In the genomic region with DNA sequence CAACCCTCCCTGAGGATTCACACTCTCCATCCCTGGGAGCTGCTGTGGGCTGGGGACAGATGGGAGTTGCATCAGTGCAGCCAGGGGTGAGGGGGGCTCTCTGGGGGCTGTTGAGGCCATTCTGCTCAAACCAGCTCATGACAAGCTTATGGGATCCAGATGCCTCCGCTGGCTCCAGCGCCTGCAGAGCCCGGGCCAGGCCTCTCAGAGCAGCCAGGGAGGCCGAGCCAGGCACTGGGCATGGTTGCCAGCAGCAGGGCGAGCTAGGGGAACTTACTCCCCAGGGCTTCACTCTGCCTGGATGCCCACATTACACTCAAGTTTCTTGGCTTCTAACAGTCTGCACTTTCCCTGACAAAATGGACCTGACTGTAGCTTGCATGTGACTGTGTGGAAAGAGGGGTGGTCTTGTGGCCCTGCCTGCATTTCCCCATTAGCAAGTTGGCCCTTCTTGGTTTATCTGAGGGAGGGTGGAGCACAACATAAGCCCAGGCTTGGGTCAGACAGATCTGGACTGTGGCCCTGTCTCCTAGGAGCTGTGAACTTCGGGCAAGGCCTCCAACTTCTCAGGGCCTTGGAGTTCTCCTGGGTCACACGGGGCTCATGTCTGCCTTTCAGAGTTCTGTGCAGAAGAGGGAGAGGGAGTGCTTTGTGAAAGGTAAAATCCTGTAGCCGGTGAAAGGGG, we compare ENCODE assay signal across 11 cellular contexts. TPM values are rescaled to one million over a fixed set of nuclear protein-coding genes. Genes with fewer than 3 reads are reported as not detected.
DNase-seq lines count a peak whose midpoint lies in the region; ATAC-seq and TF ChIP-seq lines count a peak whose summit lies in the region.
"Had no signal": no experiment of that assay in that cellular context is flagged by ENCODE, and none has a peak within 500 bp of the region (broad histone marks: within the 10 kb centered on the region; RNA-seq: fewer than 3 reads in every experiment).

No MANE protein-coding gene starts in this region.

- intact Hi-C loops in thyroid gland (cut with DNase I) = no loop called here

- H3K36me3 ChIP-seq in Peyer's patch (no peaks in the 10 kb centered on the region), fibroblast of lung (ENCODE audit: control insufficient read depth, insufficient read depth, low read length) (no peaks in the 10 kb centered on the region), mucosa of rectum (ENCODE audit: control insufficient read depth in 2 of 2, insufficient read depth in 2 of 2, low read length in 2 of 2) (no peaks in the 10 kb centered on the region), thyroid gland (no peaks in the 10 kb centered on the region), WERI-Rb-1 (no peaks in the 10 kb centered on the region)

- H3K27ac ChIP-seq in Peyer's patch (peak overlapping the region; percentile 12 to 89 (median 43)), fibroblast of lung (ENCODE audit: insufficient read depth, low read length) (peak overlapping the region; percentile 45), mucosa of rectum (ENCODE audit: low read depth in 2 of 2, low read length in 2 of 2) (peak overlapping the region; percentile 60 to 68), thyroid gland (peak overlapping the region in 2 of 3 donors; percentile 61 to 66), WERI-Rb-1 (no peak overlapping the region)

- H3K4me1 ChIP-seq in Peyer's patch (peaks cover 0 to 54% (median 4%) of the 10 kb centered on the region in 4 donors), fibroblast of lung (ENCODE audit: control insufficient read depth, extremely low read depth, insufficient read depth, low read length) (peaks cover 31% of the 10 kb centered on the region), mucosa of rectum (ENCODE audit: control insufficient read depth in 2 of 2, insufficient read depth in 2 of 2, low read length in 2 of 2) (peaks cover 21 to 29% of the 10 kb centered on the region in 2 donors), thyroid gland (peaks cover 29 to 65% of the 10 kb centered on the region in 2 donors)

- no peak overlapping the region for H3K27ac Mint-ChIP-seq in activated naive CD8-positive, alpha-beta T cell treated with anti-CD3 and anti-CD28 coated beads, Interleukin-2, amount 50 U/mL, for 24 hours
- H3K27ac Mint-ChIP-seq: stimulated activated naive CD8-positive, alpha-beta T cell treated with anti-CD3 and anti-CD28 coated beads, Interleukin-15, Interleukin-2, amounts not matched to agents 100 ng/mL and 50 ng/mL, for 24 hours had no signal

- H4K20me1 ChIP-seq in fibroblast of lung (ENCODE audit: control insufficient read depth, extremely low read depth, insufficient read depth, low read length) = no peaks in the 10 kb centered on the region

- TF ChIP-seq POLR2A in Peyer's patch (IDR thresholded peaks at IDR 0.05) (no peak), thyroid gland (IDR thresholded peaks at IDR 0.05) (no peak)

- H3K27me3 ChIP-seq in Peyer's patch (no peaks in the 10 kb centered on the region), fibroblast of lung (ENCODE audit: control insufficient read depth, insufficient read depth, low read length) (no peaks in the 10 kb centered on the region), mucosa of rectum (ENCODE audit: control insufficient read depth in 2 of 2, insufficient read depth in 2 of 2, low read length in 2 of 2) (no peaks in the 10 kb centered on the region), thyroid gland (no peaks in the 10 kb centered on the region), WERI-Rb-1 (ENCODE audit: insufficient read depth, low read depth, severe bottlenecking) (no peaks in the 10 kb centered on the region)

- peaks cover 10% of the 10 kb centered on the region for H3K9me3 Mint-ChIP-seq in activated naive CD8-positive, alpha-beta T cell treated with anti-CD3 and anti-CD28 coated beads, Interleukin-2, amount 50 U/mL, for 24 hours

- H3K36me3 Mint-ChIP-seq in activated naive CD8-positive, alpha-beta T cell treated with anti-CD3 and anti-CD28 coated beads, Interleukin-2, amount 50 U/mL, for 24 hours (ENCODE audit: low read depth) = no peaks in the 10 kb centered on the region

- H3K4me3 Mint-ChIP-seq in activated naive CD8-positive, alpha-beta T cell treated with anti-CD3 and anti-CD28 coated beads, Interleukin-2, amount 50 U/mL, for 24 hours = no peak overlapping the region
- H3K4me3 Mint-ChIP-seq: stimulated activated naive CD8-positive, alpha-beta T cell treated with anti-CD3 and anti-CD28 coated beads, Interleukin-15, Interleukin-2, amounts not matched to agents 100 ng/mL and 50 ng/mL, for 24 hours had no signal

- 44 to 72% methylated on average over 6 to 7 of the region's 8 CpGs for WGBS in thyroid gland, 2 donors

- H3K79me2 ChIP-seq in fibroblast of lung (ENCODE audit: control insufficient read depth, insufficient read depth, low read length) = no peaks in the 10 kb centered on the region

- no peaks in the 10 kb centered on the region for H3K4me1 Mint-ChIP-seq in activated naive CD8-positive, alpha-beta T cell treated with anti-CD3 and anti-CD28 coated beads, Interleukin-2, amount 50 U/mL, for 24 hours

- H2AFZ ChIP-seq in fibroblast of lung (ENCODE audit: low read length) = no peak overlapping the region

- H3K9me3 ChIP-seq in Peyer's patch = peaks cover 0 to 3% (median 0%) of the 10 kb centered on the region in 4 donors
- no peaks in the 10 kb centered on the region for H3K9me3 ChIP-seq in fibroblast of lung (ENCODE audit: control insufficient read depth, insufficient read depth, low read depth, low read length)
- H3K9me3 ChIP-seq in mucosa of rectum (ENCODE audit: control insufficient read depth in 2 of 2, low read length in 2 of 2) = no peaks in the 10 kb centered on the region
- H3K9me3 ChIP-seq in thyroid gland = no peaks in the 10 kb centered on the region
- H3K9me3 ChIP-seq in WERI-Rb-1 (ENCODE audit: severe bottlenecking) = peaks cover under 1% of the 10 kb centered on the region

- no peak overlapping the region for H3K9ac ChIP-seq in fibroblast of lung (ENCODE audit: insufficient read depth, low read length)
- no peak overlapping the region for H3K9ac ChIP-seq in mucosa of rectum (ENCODE audit: low read depth in 1 of 2, low read length in 2 of 2)

- TF ChIP-seq CTCF in Peyer's patch (IDR thresholded peaks at IDR 0.05) (no peak), fibroblast of lung (conservative IDR thresholded peaks at IDR 0.05 in 1 of 2, IDR thresholded peaks at IDR 0.05 in 1 of 2; ENCODE audit: low read depth in 1 of 2, low read length in 2 of 2) (no peak), thyroid gland (IDR thresholded peaks at IDR 0.05) (no peak), WERI-Rb-1 (IDR thresholded peaks at IDR 0.05; ENCODE audit: low read depth, low read length) (no peak)

- DNase-seq in Peyer's patch = no peak
- DNase-seq in fibroblast of lung (ENCODE audit: low read depth in 2 of 2) = peak in 1 of 2 donors; percentile 57
- peak in 1 of 2 donors; percentile 23 for DNase-seq in thyroid gland
- DNase-seq in WERI-Rb-1 = no peak
- no peak for DNase-seq in NCI-H1092 (lab: John Stamatoyannopoulos, UW)
- no peak for DNase-seq in activated naive CD8-positive, alpha-beta T cell treated with anti-CD3 and anti-CD28 coated beads, Interleukin-2, amount 50 U/mL, for 24 hours
- DNase-seq: NCI-H526 had no signal

- H3K27me3 Mint-ChIP-seq in activated naive CD8-positive, alpha-beta T cell treated with anti-CD3 and anti-CD28 coated beads, Interleukin-2, amount 50 U/mL, for 24 hours = peaks cover 3% of the 10 kb centered on the region
- H3K27me3 Mint-ChIP-seq: stimulated activated naive CD8-positive, alpha-beta T cell treated with anti-CD3 and anti-CD28 coated beads, Interleukin-15, Interleukin-2, amounts not matched to agents 100 ng/mL and 50 ng/mL, for 24 hours had no signal

- no peak overlapping the region for H3K4me2 ChIP-seq in fibroblast of lung (ENCODE audit: extremely low read depth, insufficient read depth, low read length)

- no peak for ATAC-seq in HG03175 (IDR thresholded peaks at IDR 0.05; ENCODE audit: unreplicated experiment)
- ATAC-seq in activated naive CD8-positive, alpha-beta T cell treated with anti-CD3 and anti-CD28 coated beads, Interleukin-2, amount 50 U/mL, for 24 hours = no peak

- no peak overlapping the region for H3K4me3 ChIP-seq in Peyer's patch
- no peak overlapping the region for H3K4me3 ChIP-seq in fibroblast of lung (replicated peaks in 1 of 4; ENCODE audit: control extremely low read depth in 1 of 4, insufficient read depth in 1 of 4, low read depth in 3 of 4, low read length in 4 of 4)
- no peak overlapping the region for H3K4me3 ChIP-seq in mucosa of rectum (ENCODE audit: low read length in 2 of 2)
- H3K4me3 ChIP-seq in thyroid gland (replicated peaks in 1 of 3) = no peak overlapping the region
- no peak overlapping the region for H3K4me3 ChIP-seq in WERI-Rb-1 (ENCODE audit: low read depth, low read length)

RNA-seq across cellular contexts. Expression of a gene that starts 34.5 kb away (rescaled TPM):
- total RNA-seq in Peyer's patch (100 to 1,000 TPM in 2 of 4 donors, 10 to 100 TPM in 2; 59.4 to 147 (median 117) TPM), fibroblast of lung (36.5 and 82.1 TPM in 2 replicates), thyroid gland (100 to 1,000 TPM in 1 of 4 donors, 10 to 100 TPM in 3; 52.6 to 120 (median 75.5) TPM)
- 234 and 298 TPM in 2 replicates for polyA plus RNA-seq in fibroblast of lung
- polyA plus RNA-seq in fibroblast of lung (2012) = 321 and 443 TPM in 2 replicates
- 361 and 617 TPM in 2 replicates for polyA minus RNA-seq in fibroblast of lung (ENCODE audit: low replicate concordance)

RNA-seq across cellular contexts. Expression of a gene that starts 36.9 kb away (rescaled TPM):
- total RNA-seq in Peyer's patch (10 to 100 TPM in 2 of 4 donors, 1 to 10 TPM in 2; 6.2 to 17.3 (median 9.1) TPM), fibroblast of lung (14.9 and 16.2 TPM in 2 replicates), thyroid gland (10 to 100 TPM; 12.6 to 23.9 (median 18.0) TPM)
- polyA plus RNA-seq in fibroblast of lung = 6.8 and 9.3 TPM in 2 replicates
- polyA plus RNA-seq in fibroblast of lung (2012) = 12.8 and 19.4 TPM in 2 replicates
- polyA minus RNA-seq in fibroblast of lung (ENCODE audit: low replicate concordance) = 11.3 and 13.5 TPM in 2 replicates

RNA-seq across cellular contexts. Expression of a gene that starts 43.3 kb away (rescaled TPM):
- total RNA-seq in Peyer's patch (not detected), fibroblast of lung (0.51 and 0.66 TPM in 2 replicates), thyroid gland (not detected)
- 0.08 and 0.11 TPM in 2 replicates for polyA plus RNA-seq in fibroblast of lung
- polyA plus RNA-seq in fibroblast of lung (2012) = not detected in 2 replicates
- polyA minus RNA-seq in fibroblast of lung (ENCODE audit: low replicate concordance) = not detected in 2 replicates
- total RNA-seq: LHCN-M2 had no signal
